In the genomic region with DNA sequence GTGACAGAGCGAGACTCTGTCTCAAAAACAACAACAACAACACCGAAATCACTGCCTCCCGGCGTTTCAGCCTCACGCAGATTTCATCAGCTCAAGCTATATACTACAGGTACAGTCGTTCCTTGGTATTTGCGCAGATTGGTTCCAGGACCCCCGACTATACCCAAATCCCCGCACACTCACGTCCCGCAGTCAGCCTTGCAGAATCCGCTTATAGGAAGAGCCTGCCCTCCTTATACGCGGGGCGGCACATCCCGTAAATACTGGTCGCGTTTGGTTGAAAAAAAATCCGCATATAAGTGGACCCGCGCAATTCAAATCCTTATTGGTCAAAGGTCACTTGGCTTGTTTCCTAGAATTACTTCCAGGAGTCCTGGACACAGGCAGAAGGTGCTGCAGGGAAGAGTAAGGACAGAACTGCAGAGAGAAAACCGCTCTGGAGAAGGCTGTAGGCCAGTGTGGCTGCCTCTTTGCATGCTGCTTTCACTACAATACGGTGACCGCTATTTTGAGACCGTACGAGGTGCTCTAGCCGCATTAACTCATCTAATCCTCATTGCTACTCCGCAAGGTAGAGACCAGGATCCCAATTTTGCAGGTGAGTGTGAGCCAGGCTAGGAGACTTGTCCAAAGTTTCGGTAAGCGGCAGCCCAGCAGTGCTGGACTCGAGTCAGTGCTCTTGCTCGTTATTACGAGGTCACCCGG, we compare ENCODE assay signal across 6 cellular contexts.
A peak's percentile ranks its signal among the peaks of the same experiment; 100 is the strongest.
DNase-seq lines count a peak whose midpoint lies in the region; ATAC-seq and TF ChIP-seq lines count a peak whose summit lies in the region.

No MANE protein-coding gene starts in this region.

- CTCF ChIA-PET in HEK293T (lab: Yijun Ruan, JAX): no interaction called here

- peak overlapping the region; percentile 82 for H3K4me3 Mint-ChIP-seq in T-helper 1 cell treated with Interleukin-12 subunit alpha and Interleukin-12 subunit beta and Interleukin-4 antibody, amounts not matched to agents 30 μg/mL and 1 μg/mL, for 36 hours

- peak; percentile 4 for ATAC-seq in GM19397 (IDR thresholded peaks at IDR 0.05; ENCODE audit: unreplicated experiment)
- ATAC-seq in HG03139 (IDR thresholded peaks at IDR 0.05; ENCODE audit: unreplicated experiment): no peak

- H3K27me3 Mint-ChIP-seq in T-helper 1 cell treated with Interleukin-12 subunit alpha and Interleukin-12 subunit beta and Interleukin-4 antibody, amounts not matched to agents 30 μg/mL and 1 μg/mL, for 36 hours (ENCODE audit: low read depth): no peaks in the 10 kb centered on the region

- H3K4me1 Mint-ChIP-seq in T-helper 1 cell treated with Interleukin-12 subunit alpha and Interleukin-12 subunit beta and Interleukin-4 antibody, amounts not matched to agents 30 μg/mL and 1 μg/mL, for 36 hours (ENCODE audit: low read depth): peaks cover 11% of the 10 kb centered on the region

- POLR2A ChIA-PET in HEK293T (lab: Yijun Ruan, JAX): no interaction called here

- H3K36me3 Mint-ChIP-seq in T-helper 1 cell treated with Interleukin-12 subunit alpha and Interleukin-12 subunit beta and Interleukin-4 antibody, amounts not matched to agents 30 μg/mL and 1 μg/mL, for 36 hours (ENCODE audit: low read depth): peaks cover 16% of the 10 kb centered on the region

- H3K9me3 Mint-ChIP-seq in T-helper 1 cell treated with Interleukin-12 subunit alpha and Interleukin-12 subunit beta and Interleukin-4 antibody, amounts not matched to agents 30 μg/mL and 1 μg/mL, for 36 hours: no peaks in the 10 kb centered on the region

- H3K27ac Mint-ChIP-seq in T-helper 1 cell treated with Interleukin-12 subunit alpha and Interleukin-12 subunit beta and Interleukin-4 antibody, amounts not matched to agents 30 μg/mL and 1 μg/mL, for 36 hours: no peak overlapping the region

- peak; percentile 12 for DNase-seq in kidney tubule cell (ENCODE audit: low spot score)
- no peak for DNase-seq in activated CD8-positive, alpha-beta memory T cell treated with anti-CD3 and anti-CD28 coated beads, Interleukin-2, amount 50 U/mL, for 4 hours
- DNase-seq in HEK293T (ENCODE audit: extremely low spot score): no peak

TF ChIP-seq in HEK293T, 16 proteins besides CTCF, POLR2A, EP300 and RAD21:
- no peak for TF ChIP-seq CTBP1 (IDR thresholded peaks at IDR 0.05; ENCODE audit: borderline replicate concordance)
- no peak for TF ChIP-seq FOXK2 (IDR thresholded peaks at IDR 0.05)
- TF ChIP-seq ELF4 (IDR thresholded peaks at IDR 0.05): no peak
- TF ChIP-seq FOXM1 (IDR thresholded peaks at IDR 0.05; ENCODE audit: borderline replicate concordance): no peak
- TF ChIP-seq FOXA1 (IDR thresholded peaks at IDR 0.05): no peak
- no peak for TF ChIP-seq SP1 (IDR thresholded peaks at IDR 0.05)
- no peak for TF ChIP-seq ARNT (IDR thresholded peaks at IDR 0.05)
- no peak for TF ChIP-seq LEF1 (IDR thresholded peaks at IDR 0.05; ENCODE audit: borderline replicate concordance)
- TF ChIP-seq SUZ12 (IDR thresholded peaks at IDR 0.05): no peak
- no peak for TF ChIP-seq ZNF384 (IDR thresholded peaks at IDR 0.05)
